Comparison of ENCODE assay signal across 8 cellular contexts in the genomic region with DNA sequence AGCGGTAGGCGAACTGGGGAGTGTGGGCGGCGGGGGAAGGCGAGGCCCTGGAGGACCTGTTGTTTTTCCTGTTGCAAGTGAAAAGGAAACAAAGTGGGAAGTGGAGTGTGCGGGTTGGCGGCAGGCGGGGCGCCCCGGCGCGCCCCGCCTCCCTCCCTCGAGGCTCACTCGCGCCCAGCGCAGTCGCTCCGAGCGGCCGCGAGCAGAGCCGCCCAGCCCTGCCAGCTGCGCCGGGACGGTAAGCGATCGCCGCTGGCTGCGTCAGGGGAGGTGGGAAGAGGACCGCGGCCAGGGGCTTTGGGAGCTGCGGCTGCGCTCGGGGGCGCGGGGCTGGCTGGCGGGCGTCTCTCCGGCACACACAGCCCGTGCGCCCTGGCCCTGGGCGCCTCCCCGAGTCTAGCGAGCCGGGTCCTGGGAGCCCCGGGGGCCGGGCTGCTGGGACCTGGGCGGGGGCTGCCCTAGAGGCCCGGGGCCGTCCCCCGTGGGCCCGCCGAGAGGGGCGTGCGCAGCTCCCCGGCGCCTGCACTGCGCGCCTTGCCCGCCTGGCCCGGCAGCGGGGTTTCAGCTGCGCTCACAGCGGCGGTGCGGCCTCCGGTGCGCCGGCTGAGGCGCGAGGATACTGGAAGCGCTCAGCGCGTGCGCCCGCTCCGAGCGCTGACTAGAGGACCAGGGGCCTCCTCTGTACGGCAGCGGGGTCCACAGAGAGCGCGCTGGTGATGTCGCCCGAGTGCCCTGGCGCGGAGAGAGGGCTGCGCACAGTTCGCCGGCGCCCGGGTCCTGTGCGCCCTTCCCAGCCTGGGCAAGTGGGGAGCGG. TPM values are rescaled to one million over a fixed set of nuclear protein-coding genes. Genes with fewer than 3 reads are reported as not detected.
DNase-seq lines count a peak whose midpoint lies in the region; ATAC-seq and TF ChIP-seq lines count a peak whose summit lies in the region.

A gene (plus strand): TSS at position 167 of the 814 bp plus-strand sequence. CDS start 58,725 bp downstream, outside the sequence.

- peaks cover 0 to 7% of the 10 kb centered on the region in 2 donors for H3K27me3 ChIP-seq in right atrium auricular region

- H3K27ac Mint-ChIP-seq in activated naive CD8-positive, alpha-beta T cell treated with anti-CD3 and anti-CD28 coated beads for 36 hours = peak within 1 kb of the TSS; percentile 99

- POLR2A ChIA-PET in RWPE1 (lab: Yijun Ruan, JAX; ENCODE audit: low non-redundant PET) = no interaction called here

- TF ChIP-seq CTCF in RWPE1 (conservative IDR thresholded peaks at IDR 0.05; ENCODE audit: low read depth) = no peak
- TF ChIP-seq CTCF in right atrium auricular region (IDR thresholded peaks at IDR 0.05) = no peak
- TF ChIP-seq CTCF in retinal pigment epithelial cell (conservative IDR thresholded peaks at IDR 0.05; ENCODE audit: low read depth, low read length) = no peak

- no peaks in the 10 kb centered on the region for H3K9me3 Mint-ChIP-seq in activated naive CD8-positive, alpha-beta T cell treated with anti-CD3 and anti-CD28 coated beads for 36 hours

- H3K4me3 ChIP-seq in right atrium auricular region = peak within 1 kb of the TSS; percentile 31 to 56
- H3K4me3 ChIP-seq in retinal pigment epithelial cell (ENCODE audit: low read length) = peak within 1 kb of the TSS; percentile 19

- in situ Hi-C loops in Caki2 (cut with HindIII; ENCODE audit: low pct_unique_long_range_greater_than_20kb, low sequenced_read_pairs) = no loop called here

- peaks cover 35% of the 10 kb centered on the region for H3K36me3 Mint-ChIP-seq in activated naive CD8-positive, alpha-beta T cell treated with anti-CD3 and anti-CD28 coated beads for 36 hours

- peaks cover 58% of the 10 kb centered on the region for H3K4me1 Mint-ChIP-seq in activated naive CD8-positive, alpha-beta T cell treated with anti-CD3 and anti-CD28 coated beads for 36 hours

- no peaks in the 10 kb centered on the region for H3K27me3 Mint-ChIP-seq in activated naive CD8-positive, alpha-beta T cell treated with anti-CD3 and anti-CD28 coated beads for 36 hours

- peak within 1 kb of the TSS; percentile 100 for H3K4me3 Mint-ChIP-seq in activated naive CD8-positive, alpha-beta T cell treated with anti-CD3 and anti-CD28 coated beads for 36 hours

- CTCF ChIA-PET in RWPE1 (lab: Yijun Ruan, JAX) = interaction anchor here (0.7 to 1.5 kb wide), 5 partner anchors 23 to 208 kb away, joined by 3 to 5 read pairs (median 4); no protein-coding TSS in a partner anchor

- DNase-seq in Caki2 (ENCODE audit: low read depth) (peak; percentile 26), RWPE1 (ENCODE audit: low spot score) (peak; percentile 34), right atrium auricular region (ENCODE audit: low spot score) (no peak), retinal pigment epithelial cell (ENCODE audit: low read depth) (no peak), ureter (ENCODE audit: low spot score) (no peak)
- peak; percentile 64 for DNase-seq in activated naive CD8-positive, alpha-beta T cell treated with anti-CD3 and anti-CD28 coated beads for 36 hours

- ATAC-seq in HG02642 (IDR thresholded peaks at IDR 0.05; ENCODE audit: poor library complexity, unreplicated experiment) = peak; percentile 34
- ATAC-seq in GM19351 (IDR thresholded peaks at IDR 0.05; ENCODE audit: unreplicated experiment) = no peak

- H3K4me1 ChIP-seq in right atrium auricular region = peaks cover 0 to 19% of the 10 kb centered on the region in 2 donors

- no peak within 1 kb of the TSS for H3K27ac ChIP-seq in RWPE1
- peak within 1 kb of the TSS in 1 of 2 donors; percentile 29 for H3K27ac ChIP-seq in right atrium auricular region

- no peaks in the 10 kb centered on the region for H3K9me3 ChIP-seq in right atrium auricular region

- H3K36me3 ChIP-seq in right atrium auricular region = no peaks in the 10 kb centered on the region

RNA-seq across cellular contexts. Expression of the gene that starts here (rescaled TPM):
- 2.7 and 7.0 TPM in 2 replicates for total RNA-seq in Caki2 (2014; rRNA removed; shearing (Covaris generic); ENCODE audit: low replicate concordance)
- total RNA-seq in activated naive CD8-positive, alpha-beta T cell treated with anti-CD3 and anti-CD28 coated beads for 36 hours = 100 to 1,000 TPM; 131 to 134 TPM
- total RNA-seq in right atrium auricular region = 1 to 10 TPM; 4.7 to 7.4 TPM
- 7.7 TPM for total RNA-seq in ureter

Comparison
In these comparisons a context has a peak if more than half of its experiments do, and no peak if none do; other contexts are left out.
1. RNA of the gene that starts here (total RNA-seq): 131 to 134 TPM in activated naive CD8-positive, alpha-beta T cell treated with anti-CD3 and anti-CD28 coated beads for 36 hours; 7.7 TPM in ureter (single experiment), 4.7 to 7.4 TPM in right atrium auricular region and 2.7 to 7.0 TPM in Caki2; every median in the first group is over 10 times any median in the second.
2. DNase-seq: peak in Caki2 (single experiment), RWPE1 (single experiment) and activated naive CD8-positive, alpha-beta T cell treated with anti-CD3 and anti-CD28 coated beads for 36 hours (single experiment); none in right atrium auricular region (single experiment), retinal pigment epithelial cell (single experiment) and ureter (single experiment).